38 cellular contexts compared by ENCODE assay signal in the genomic region with DNA sequence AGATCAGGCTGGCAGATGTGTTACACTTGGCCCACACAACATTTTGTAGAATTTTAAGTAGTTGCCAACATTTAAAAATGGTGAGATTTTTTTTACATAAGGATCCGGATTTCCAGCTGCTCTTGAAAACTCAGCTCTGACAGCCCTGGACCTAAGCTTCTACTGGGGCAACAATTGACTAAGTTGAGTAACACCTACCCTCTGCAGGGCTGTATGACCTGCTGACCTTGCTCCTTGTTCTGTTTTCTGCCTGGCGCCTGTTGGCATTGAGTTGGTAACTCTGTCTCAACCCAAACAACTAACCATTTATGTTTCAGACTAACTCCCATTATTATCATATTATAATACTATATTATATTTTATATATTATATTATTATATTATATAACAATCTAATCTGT. TPM values are rescaled to one million over a fixed set of nuclear protein-coding genes. Genes with fewer than 3 reads are reported as not detected.
"Had no signal": no experiment of that assay in that cellular context is flagged by ENCODE, and none has a peak within 500 bp of the region (broad histone marks: within the 10 kb centered on the region; RNA-seq: fewer than 3 reads in every experiment).

No MANE protein-coding gene starts in this region.

- H3K4me2 ChIP-seq: SK-N-SH had no signal

- H3K36me3 ChIP-seq: ascending aorta, cardiac muscle cell, Peyer's patch, SJSA1, WERI-Rb-1 had no signal

- ATAC-seq: activated CD8-positive, alpha-beta memory T cell treated with anti-CD3 and anti-CD28 coated beads, Interleukin-2, amount 10 ng/mL, durations not matched to agents 7 days and 5 days; K562; PC-3 had no signal

- H3K9me3 ChIP-seq: ascending aorta, Peyer's patch, SJSA1, SK-N-SH had no signal

- H3K4me3 ChIP-seq: ascending aorta, cardiac muscle cell, K562, Peyer's patch, SJSA1 had no signal

- H3K4me1 ChIP-seq: ascending aorta, Peyer's patch, SJSA1 had no signal

- FAIRE-seq: K562 had no signal

- H3K27ac ChIP-seq: ascending aorta, cardiac muscle cell, Peyer's patch, SJSA1 had no signal

- H3K9ac ChIP-seq: SK-N-SH had no signal

- DNase-seq: activated CD4-positive, alpha-beta memory T cell treated with anti-CD3 and anti-CD28 coated beads, Interleukin-2, amount 10 ng/mL, durations not matched to agents 7 days and 5 days; activated CD4-positive, alpha-beta T cell treated with anti-CD3 and anti-CD28 coated beads for 1 hour; activated CD4-positive, alpha-beta T cell treated with anti-CD3 and anti-CD28 coated beads for 48 hours; activated CD4-positive, CD25-positive, alpha-beta regulatory T cell; activated CD8-positive, alpha-beta memory T cell treated with anti-CD3 and anti-CD28 coated beads for 24 hours; activated CD8-positive, alpha-beta memory T cell treated with anti-CD3 and anti-CD28 coated beads, Interleukin-2, amount 10 ng/mL, durations not matched to agents 7 days and 5 days; activated CD8-positive, alpha-beta memory T cell treated with anti-CD3 and anti-CD28 coated beads, Interleukin-2, amount 50 U/mL, for 48 hours; activated effector memory CD4-positive, alpha-beta T cell treated with anti-CD3 and anti-CD28 coated beads, Interleukin-2, amount 50 U/mL, for 16 hours; activated naive CD4-positive, alpha-beta T cell; activated naive CD4-positive, alpha-beta T cell treated with anti-CD3 and anti-CD28 coated beads, Interleukin-2, amount 50 U/mL, for 16 hours; activated naive CD8-positive, alpha-beta T cell treated with anti-CD3 and anti-CD28 coated beads for 36 hours; activated T-cell treated with anti-CD3 and anti-CD28 coated beads, Interleukin-2, amount 50 U/mL, for 48 hours; amniotic stem cell; MV-4-11; NCI-H1092; NCI-H1436 treated with DMSO at 0.1 percent for 48 hours; NCI-H187; NCI-H2029 treated with DMSO at 0.1 percent for 48 hours; NCI-H2107; NCI-H510A; NCI-H526 treated with DMSO at 0.1 percent for 48 hours; NCI-H774; PC-3; Peyer's patch; RPMI8226; SHP77 treated with DMSO at 0.1 percent for 48 hours; SK-N-SH; SW 1271; T-helper 1 cell; T-helper 2 cell; T-helper 9 cell; WERI-Rb-1 had no signal

- H3K27me3 ChIP-seq: ascending aorta, cardiac muscle cell, Peyer's patch had no signal

RNA-seq across cellular contexts. Expression of gene LRRC55, which starts 21.1 kb away (rescaled TPM):
- total RNA-seq: activated CD4-positive, alpha-beta memory T cell treated with anti-CD3 and anti-CD28 coated beads, Interleukin-2, amount 10 ng/mL, durations not matched to agents 7 days and 5 days; activated CD8-positive, alpha-beta memory T cell treated with anti-CD3 and anti-CD28 coated beads, Interleukin-2, amount 10 ng/mL, durations not matched to agents 7 days and 5 days; activated naive CD8-positive, alpha-beta T cell treated with anti-CD3 and anti-CD28 coated beads for 36 hours; ascending aorta; chondrocyte; K562; M059J; PC-3; SJSA1 had no signal
- polyA plus RNA-seq: cardiac muscle cell, K562, SK-N-SH had no signal
